In genomic region chr1:165137551-165138316, GRCh38 we compare ENCODE assay signal across 1 cellular context.
A peak's percentile ranks its signal among the peaks of the same experiment; 100 is the strongest.
TF ChIP-seq lines count a peak whose summit lies in the region.

No MANE protein-coding gene starts in this region.

TF ChIP-seq in HepG2, 621 proteins besides CTCF, POLR2A, EP300 and RAD21 (continued from another document and continues in another):
- no peak for TF ChIP-seq ZNF318 (CRISPR knock-in tag; IDR thresholded peaks at IDR 0.05)
- no peak for TF ChIP-seq PCBP2 (optimal IDR thresholded peaks at IDR 0.05; ENCODE audit: low read depth, low read length, poor library complexity, severe bottlenecking)
- no peak for TF ChIP-seq ARID4A (CRISPR knock-in tag; IDR thresholded peaks at IDR 0.05; ENCODE audit: borderline replicate concordance)
- no peak for TF ChIP-seq PRMT3 (CRISPR knock-in tag; IDR thresholded peaks at IDR 0.05; ENCODE audit: borderline replicate concordance, low read depth)
- no peak for TF ChIP-seq U2AF1 (optimal IDR thresholded peaks at IDR 0.05; ENCODE audit: low read depth, low read length)
- TF ChIP-seq ZSCAN31 (CRISPR knock-in tag; IDR thresholded peaks at IDR 0.05; ENCODE audit: low read depth) = no peak
- no peak for TF ChIP-seq TOE1 (CRISPR knock-in tag; IDR thresholded peaks at IDR 0.05)
- TF ChIP-seq, protein P1, sequence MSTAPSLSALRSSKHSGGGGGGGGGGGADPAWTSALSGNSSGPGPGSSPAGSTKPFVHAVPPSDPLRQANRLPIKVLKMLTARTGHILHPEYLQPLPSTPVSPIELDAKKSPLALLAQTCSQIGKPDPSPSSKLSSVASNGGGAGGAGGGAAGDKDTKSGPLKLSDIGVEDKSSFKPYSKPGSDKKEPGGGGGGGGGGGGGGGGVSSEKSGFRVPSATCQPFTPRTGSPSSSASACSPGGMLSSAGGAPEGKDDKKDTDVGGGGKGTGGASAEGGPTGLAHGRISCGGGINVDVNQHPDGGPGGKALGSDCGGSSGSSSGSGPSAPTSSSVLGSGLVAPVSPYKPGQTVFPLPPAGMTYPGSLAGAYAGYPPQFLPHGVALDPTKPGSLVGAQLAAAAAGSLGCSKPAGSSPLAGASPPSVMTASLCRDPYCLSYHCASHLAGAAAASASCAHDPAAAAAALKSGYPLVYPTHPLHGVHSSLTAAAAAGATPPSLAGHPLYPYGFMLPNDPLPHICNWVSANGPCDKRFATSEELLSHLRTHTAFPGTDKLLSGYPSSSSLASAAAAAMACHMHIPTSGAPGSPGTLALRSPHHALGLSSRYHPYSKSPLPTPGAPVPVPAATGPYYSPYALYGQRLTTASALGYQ (CRISPR knock-in tag; IDR thresholded peaks at IDR 0.05) = peak; percentile 61; the same call in 1 of the 2 replicates
- TF ChIP-seq NFIC (IDR thresholded peaks at IDR 0.05; ENCODE audit: low read length) = peak; percentile 63
- TF ChIP-seq, protein P2, sequence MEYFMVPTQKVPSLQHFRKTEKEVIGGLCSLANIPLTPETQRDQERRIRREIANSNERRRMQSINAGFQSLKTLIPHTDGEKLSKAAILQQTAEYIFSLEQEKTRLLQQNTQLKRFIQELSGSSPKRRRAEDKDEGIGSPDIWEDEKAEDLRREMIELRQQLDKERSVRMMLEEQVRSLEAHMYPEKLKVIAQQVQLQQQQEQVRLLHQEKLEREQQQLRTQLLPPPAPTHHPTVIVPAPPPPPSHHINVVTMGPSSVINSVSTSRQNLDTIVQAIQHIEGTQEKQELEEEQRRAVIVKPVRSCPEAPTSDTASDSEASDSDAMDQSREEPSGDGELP (IDR thresholded peaks at IDR 0.05; ENCODE audit: borderline replicate concordance, low read depth) = no peak
- TF ChIP-seq BHLHE40 (IDR thresholded peaks at IDR 0.05; ENCODE audit: low read length) = no peak
- TF ChIP-seq ZNF282 (IDR thresholded peaks at IDR 0.05; ENCODE audit: partially characterized antibody) = no peak
- no peak for TF ChIP-seq MAFK (conservative IDR thresholded peaks at IDR 0.05 in 1 of 2, IDR thresholded peaks at IDR 0.05 in 1 of 2; ENCODE audit: low read length in 2 of 2)
- TF ChIP-seq, protein P3, sequence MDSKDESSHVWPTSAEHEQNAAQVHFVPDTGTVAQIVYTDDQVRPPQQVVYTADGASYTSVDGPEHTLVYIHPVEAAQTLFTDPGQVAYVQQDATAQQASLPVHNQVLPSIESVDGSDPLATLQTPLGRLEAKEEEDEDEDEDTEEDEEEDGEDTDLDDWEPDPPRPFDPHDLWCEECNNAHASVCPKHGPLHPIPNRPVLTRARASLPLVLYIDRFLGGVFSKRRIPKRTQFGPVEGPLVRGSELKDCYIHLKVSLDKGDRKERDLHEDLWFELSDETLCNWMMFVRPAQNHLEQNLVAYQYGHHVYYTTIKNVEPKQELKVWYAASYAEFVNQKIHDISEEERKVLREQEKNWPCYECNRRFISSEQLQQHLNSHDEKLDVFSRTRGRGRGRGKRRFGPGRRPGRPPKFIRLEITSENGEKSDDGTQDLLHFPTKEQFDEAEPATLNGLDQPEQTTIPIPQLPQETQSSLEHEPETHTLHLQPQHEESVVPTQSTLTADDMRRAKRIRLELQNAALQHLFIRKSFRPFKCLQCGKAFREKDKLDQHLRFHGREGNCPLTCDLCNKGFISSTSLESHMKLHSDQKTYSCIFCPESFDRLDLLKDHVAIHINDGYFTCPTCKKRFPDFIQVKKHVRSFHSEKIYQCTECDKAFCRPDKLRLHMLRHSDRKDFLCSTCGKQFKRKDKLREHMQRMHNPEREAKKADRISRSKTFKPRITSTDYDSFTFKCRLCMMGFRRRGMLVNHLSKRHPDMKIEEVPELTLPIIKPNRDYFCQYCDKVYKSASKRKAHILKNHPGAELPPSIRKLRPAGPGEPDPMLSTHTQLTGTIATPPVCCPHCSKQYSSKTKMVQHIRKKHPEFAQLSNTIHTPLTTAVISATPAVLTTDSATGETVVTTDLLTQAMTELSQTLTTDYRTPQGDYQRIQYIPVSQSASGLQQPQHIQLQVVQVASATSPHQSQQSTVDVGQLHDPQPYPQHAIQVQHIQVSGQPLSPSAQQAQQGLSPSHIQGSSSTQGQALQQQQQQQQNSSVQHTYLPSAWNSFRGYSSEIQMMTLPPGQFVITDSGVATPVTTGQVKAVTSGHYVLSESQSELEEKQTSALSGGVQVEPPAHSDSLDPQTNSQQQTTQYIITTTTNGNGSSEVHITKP (CRISPR knock-in tag; IDR thresholded peaks at IDR 0.05; ENCODE audit: low read depth) = no peak
- no peak for TF ChIP-seq ZNF407 (CRISPR knock-in tag; IDR thresholded peaks at IDR 0.05; ENCODE audit: not compliant biosample characterization)
